Comparison of ENCODE assay signal across 1 cellular context in the genomic region with DNA sequence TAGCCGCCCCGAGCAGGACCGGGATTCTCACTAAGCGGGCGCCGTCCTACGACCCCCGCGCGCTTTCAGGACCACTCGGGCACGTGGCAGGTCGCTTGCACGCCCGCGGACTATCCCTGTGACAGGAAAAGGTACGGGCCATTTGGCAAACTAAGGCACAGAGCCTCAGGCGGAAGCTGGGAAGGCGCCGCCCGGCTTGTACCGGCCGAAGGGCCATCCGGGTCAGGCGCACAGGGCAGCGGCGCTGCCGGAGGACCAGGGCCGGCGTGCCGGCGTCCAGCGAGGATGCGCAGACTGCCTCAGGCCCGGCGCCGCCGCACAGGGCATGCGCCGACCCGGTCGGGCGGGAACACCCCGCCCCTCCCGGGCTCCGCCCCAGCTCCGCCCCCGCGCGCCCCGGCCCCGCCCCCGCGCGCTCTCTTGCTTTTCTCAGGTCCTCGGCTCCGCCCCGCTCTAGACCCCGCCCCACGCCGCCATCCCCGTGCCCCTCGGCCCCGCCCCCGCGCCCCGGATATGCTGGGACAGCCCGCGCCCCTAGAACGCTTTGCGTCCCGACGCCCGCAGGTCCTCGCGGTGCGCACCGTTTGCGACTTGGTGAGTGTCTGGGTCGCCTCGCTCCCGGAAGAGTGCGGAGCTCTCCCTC.
TF ChIP-seq lines count a peak whose summit lies in the region.

A gene (plus strand): TSS at position 539 of the 643 bp plus-strand sequence.

TF ChIP-seq in WTC11, 78 proteins besides CTCF, POLR2A, EP300 and RAD21 (continued from another document and continues in another):
- TF ChIP-seq, protein P1, sequence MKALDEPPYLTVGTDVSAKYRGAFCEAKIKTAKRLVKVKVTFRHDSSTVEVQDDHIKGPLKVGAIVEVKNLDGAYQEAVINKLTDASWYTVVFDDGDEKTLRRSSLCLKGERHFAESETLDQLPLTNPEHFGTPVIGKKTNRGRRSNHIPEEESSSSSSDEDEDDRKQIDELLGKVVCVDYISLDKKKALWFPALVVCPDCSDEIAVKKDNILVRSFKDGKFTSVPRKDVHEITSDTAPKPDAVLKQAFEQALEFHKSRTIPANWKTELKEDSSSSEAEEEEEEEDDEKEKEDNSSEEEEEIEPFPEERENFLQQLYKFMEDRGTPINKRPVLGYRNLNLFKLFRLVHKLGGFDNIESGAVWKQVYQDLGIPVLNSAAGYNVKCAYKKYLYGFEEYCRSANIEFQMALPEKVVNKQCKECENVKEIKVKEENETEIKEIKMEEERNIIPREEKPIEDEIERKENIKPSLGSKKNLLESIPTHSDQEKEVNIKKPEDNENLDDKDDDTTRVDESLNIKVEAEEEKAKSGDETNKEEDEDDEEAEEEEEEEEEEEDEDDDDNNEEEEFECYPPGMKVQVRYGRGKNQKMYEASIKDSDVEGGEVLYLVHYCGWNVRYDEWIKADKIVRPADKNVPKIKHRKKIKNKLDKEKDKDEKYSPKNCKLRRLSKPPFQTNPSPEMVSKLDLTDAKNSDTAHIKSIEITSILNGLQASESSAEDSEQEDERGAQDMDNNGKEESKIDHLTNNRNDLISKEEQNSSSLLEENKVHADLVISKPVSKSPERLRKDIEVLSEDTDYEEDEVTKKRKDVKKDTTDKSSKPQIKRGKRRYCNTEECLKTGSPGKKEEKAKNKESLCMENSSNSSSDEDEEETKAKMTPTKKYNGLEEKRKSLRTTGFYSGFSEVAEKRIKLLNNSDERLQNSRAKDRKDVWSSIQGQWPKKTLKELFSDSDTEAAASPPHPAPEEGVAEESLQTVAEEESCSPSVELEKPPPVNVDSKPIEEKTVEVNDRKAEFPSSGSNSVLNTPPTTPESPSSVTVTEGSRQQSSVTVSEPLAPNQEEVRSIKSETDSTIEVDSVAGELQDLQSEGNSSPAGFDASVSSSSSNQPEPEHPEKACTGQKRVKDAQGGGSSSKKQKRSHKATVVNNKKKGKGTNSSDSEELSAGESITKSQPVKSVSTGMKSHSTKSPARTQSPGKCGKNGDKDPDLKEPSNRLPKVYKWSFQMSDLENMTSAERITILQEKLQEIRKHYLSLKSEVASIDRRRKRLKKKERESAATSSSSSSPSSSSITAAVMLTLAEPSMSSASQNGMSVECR (CRISPR knock-in tag; IDR thresholded peaks at IDR 0.05; ENCODE audit: borderline replicate concordance), result 0 out of 2 replicates have a peak, but pooled peaks have one; percentile 47
- TF ChIP-seq RELA (CRISPR knock-in tag; IDR thresholded peaks at IDR 0.05; ENCODE audit: borderline replicate concordance) (no peak), SP1 (CRISPR knock-in tag; conservative IDR thresholded peaks at IDR 0.05) (peak; percentile 53; the same call in 1 of the 2 replicates), TEAD4 (CRISPR knock-in tag; IDR thresholded peaks at IDR 0.05) (peak; percentile 53; the same call in 1 of the 2 replicates), ZBTB21 (CRISPR knock-in tag; IDR thresholded peaks at IDR 0.05; ENCODE audit: borderline replicate concordance) (0 out of 2 replicates have a peak, but pooled peaks have one; percentile 39), NFYB (CRISPR knock-in tag; conservative IDR thresholded peaks at IDR 0.05; ENCODE audit: low read depth) (no peak), TCF7 (CRISPR knock-in tag; IDR thresholded peaks at IDR 0.05; ENCODE audit: low read depth) (no peak), SOX15 (CRISPR knock-in tag; IDR thresholded peaks at IDR 0.05) (no peak), RORB (CRISPR knock-in tag; IDR thresholded peaks at IDR 0.05) (no peak), PRRX2 (CRISPR knock-in tag; IDR thresholded peaks at IDR 0.05) (no peak), GRHL2 (CRISPR knock-in tag; IDR thresholded peaks at IDR 0.05; ENCODE audit: insufficient replicate concordance, severe bottlenecking) (no peak), ZNF671 (CRISPR knock-in tag; IDR thresholded peaks at IDR 0.05) (no peak), EMX1 (CRISPR knock-in tag; IDR thresholded peaks at IDR 0.05) (no peak), ZNF232 (CRISPR knock-in tag; IDR thresholded peaks at IDR 0.05) (0 out of 2 replicates have a peak, but pooled peaks have one; percentile 54), GABPB1 (CRISPR knock-in tag; IDR thresholded peaks at IDR 0.05) (no peak), JAZF1 (CRISPR knock-in tag; IDR thresholded peaks at IDR 0.05) (no peak), ETV6 (CRISPR knock-in tag; IDR thresholded peaks at IDR 0.05) (peak; percentile 59; the same call in 1 of the 2 replicates)
- TF ChIP-seq, protein P2, sequence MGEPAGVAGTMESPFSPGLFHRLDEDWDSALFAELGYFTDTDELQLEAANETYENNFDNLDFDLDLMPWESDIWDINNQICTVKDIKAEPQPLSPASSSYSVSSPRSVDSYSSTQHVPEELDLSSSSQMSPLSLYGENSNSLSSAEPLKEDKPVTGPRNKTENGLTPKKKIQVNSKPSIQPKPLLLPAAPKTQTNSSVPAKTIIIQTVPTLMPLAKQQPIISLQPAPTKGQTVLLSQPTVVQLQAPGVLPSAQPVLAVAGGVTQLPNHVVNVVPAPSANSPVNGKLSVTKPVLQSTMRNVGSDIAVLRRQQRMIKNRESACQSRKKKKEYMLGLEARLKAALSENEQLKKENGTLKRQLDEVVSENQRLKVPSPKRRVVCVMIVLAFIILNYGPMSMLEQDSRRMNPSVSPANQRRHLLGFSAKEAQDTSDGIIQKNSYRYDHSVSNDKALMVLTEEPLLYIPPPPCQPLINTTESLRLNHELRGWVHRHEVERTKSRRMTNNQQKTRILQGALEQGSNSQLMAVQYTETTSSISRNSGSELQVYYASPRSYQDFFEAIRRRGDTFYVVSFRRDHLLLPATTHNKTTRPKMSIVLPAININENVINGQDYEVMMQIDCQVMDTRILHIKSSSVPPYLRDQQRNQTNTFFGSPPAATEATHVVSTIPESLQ (CRISPR knock-in tag; IDR thresholded peaks at IDR 0.05), result no peak
- TF ChIP-seq, protein P3, sequence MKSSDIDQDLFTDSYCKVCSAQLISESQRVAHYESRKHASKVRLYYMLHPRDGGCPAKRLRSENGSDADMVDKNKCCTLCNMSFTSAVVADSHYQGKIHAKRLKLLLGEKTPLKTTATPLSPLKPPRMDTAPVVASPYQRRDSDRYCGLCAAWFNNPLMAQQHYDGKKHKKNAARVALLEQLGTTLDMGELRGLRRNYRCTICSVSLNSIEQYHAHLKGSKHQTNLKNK (CRISPR knock-in tag; IDR thresholded peaks at IDR 0.05), result no peak
- TF ChIP-seq, protein P4, sequence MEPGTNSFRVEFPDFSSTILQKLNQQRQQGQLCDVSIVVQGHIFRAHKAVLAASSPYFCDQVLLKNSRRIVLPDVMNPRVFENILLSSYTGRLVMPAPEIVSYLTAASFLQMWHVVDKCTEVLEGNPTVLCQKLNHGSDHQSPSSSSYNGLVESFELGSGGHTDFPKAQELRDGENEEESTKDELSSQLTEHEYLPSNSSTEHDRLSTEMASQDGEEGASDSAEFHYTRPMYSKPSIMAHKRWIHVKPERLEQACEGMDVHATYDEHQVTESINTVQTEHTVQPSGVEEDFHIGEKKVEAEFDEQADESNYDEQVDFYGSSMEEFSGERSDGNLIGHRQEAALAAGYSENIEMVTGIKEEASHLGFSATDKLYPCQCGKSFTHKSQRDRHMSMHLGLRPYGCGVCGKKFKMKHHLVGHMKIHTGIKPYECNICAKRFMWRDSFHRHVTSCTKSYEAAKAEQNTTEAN (CRISPR knock-in tag; IDR thresholded peaks at IDR 0.05), result peak; percentile 86
- TF ChIP-seq, protein P5, sequence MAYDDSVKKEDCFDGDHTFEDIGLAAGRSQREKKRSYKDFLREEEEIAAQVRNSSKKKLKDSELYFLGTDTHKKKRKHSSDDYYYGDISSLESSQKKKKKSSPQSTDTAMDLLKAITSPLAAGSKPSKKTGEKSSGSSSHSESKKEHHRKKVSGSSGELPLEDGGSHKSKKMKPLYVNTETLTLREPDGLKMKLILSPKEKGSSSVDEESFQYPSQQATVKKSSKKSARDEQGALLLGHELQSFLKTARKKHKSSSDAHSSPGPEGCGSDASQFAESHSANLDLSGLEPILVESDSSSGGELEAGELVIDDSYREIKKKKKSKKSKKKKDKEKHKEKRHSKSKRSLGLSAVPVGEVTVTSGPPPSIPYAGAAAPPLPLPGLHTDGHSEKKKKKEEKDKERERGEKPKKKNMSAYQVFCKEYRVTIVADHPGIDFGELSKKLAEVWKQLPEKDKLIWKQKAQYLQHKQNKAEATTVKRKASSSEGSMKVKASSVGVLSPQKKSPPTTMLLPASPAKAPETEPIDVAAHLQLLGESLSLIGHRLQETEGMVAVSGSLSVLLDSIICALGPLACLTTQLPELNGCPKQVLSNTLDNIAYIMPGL (CRISPR knock-in tag; IDR thresholded peaks at IDR 0.05), result no peak
- TF ChIP-seq, protein P6, sequence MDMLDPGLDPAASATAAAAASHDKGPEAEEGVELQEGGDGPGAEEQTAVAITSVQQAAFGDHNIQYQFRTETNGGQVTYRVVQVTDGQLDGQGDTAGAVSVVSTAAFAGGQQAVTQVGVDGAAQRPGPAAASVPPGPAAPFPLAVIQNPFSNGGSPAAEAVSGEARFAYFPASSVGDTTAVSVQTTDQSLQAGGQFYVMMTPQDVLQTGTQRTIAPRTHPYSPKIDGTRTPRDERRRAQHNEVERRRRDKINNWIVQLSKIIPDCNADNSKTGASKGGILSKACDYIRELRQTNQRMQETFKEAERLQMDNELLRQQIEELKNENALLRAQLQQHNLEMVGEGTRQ (CRISPR knock-in tag; IDR thresholded peaks at IDR 0.05), result 0 out of 2 replicates have a peak, but pooled peaks have one; percentile 13
- TF ChIP-seq, protein P7, sequence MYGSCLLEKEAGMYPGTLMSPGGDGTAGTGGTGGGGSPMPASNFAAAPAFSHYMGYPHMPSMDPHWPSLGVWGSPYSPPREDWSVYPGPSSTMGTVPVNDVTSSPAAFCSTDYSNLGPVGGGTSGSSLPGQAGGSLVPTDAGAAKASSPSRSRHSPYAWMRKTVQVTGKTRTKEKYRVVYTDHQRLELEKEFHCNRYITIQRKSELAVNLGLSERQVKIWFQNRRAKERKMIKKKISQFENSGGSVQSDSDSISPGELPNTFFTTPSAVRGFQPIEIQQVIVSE (CRISPR knock-in tag; IDR thresholded peaks at IDR 0.05; ENCODE audit: borderline replicate concordance), result no peak
- TF ChIP-seq, protein P8, sequence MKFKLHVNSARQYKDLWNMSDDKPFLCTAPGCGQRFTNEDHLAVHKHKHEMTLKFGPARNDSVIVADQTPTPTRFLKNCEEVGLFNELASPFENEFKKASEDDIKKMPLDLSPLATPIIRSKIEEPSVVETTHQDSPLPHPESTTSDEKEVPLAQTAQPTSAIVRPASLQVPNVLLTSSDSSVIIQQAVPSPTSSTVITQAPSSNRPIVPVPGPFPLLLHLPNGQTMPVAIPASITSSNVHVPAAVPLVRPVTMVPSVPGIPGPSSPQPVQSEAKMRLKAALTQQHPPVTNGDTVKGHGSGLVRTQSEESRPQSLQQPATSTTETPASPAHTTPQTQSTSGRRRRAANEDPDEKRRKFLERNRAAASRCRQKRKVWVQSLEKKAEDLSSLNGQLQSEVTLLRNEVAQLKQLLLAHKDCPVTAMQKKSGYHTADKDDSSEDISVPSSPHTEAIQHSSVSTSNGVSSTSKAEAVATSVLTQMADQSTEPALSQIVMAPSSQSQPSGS (CRISPR knock-in tag; IDR thresholded peaks at IDR 0.05; ENCODE audit: borderline replicate concordance, low read depth), result no peak
- TF ChIP-seq, protein P9, sequence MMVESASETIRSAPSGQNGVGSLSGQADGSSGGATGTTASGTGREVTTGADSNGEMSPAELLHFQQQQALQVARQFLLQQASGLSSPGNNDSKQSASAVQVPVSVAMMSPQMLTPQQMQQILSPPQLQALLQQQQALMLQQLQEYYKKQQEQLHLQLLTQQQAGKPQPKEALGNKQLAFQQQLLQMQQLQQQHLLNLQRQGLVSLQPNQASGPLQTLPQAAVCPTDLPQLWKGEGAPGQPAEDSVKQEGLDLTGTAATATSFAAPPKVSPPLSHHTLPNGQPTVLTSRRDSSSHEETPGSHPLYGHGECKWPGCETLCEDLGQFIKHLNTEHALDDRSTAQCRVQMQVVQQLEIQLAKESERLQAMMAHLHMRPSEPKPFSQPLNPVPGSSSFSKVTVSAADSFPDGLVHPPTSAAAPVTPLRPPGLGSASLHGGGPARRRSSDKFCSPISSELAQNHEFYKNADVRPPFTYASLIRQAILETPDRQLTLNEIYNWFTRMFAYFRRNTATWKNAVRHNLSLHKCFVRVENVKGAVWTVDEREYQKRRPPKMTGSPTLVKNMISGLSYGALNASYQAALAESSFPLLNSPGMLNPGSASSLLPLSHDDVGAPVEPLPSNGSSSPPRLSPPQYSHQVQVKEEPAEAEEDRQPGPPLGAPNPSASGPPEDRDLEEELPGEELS (CRISPR knock-in tag; IDR thresholded peaks at IDR 0.05), result peak; percentile 14; the same call in 1 of the 2 replicates
- TF ChIP-seq, protein P10, sequence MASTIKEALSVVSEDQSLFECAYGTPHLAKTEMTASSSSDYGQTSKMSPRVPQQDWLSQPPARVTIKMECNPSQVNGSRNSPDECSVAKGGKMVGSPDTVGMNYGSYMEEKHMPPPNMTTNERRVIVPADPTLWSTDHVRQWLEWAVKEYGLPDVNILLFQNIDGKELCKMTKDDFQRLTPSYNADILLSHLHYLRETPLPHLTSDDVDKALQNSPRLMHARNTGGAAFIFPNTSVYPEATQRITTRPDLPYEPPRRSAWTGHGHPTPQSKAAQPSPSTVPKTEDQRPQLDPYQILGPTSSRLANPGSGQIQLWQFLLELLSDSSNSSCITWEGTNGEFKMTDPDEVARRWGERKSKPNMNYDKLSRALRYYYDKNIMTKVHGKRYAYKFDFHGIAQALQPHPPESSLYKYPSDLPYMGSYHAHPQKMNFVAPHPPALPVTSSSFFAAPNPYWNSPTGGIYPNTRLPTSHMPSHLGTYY (CRISPR knock-in tag; IDR thresholded peaks at IDR 0.05), result no peak
- TF ChIP-seq, protein P11, sequence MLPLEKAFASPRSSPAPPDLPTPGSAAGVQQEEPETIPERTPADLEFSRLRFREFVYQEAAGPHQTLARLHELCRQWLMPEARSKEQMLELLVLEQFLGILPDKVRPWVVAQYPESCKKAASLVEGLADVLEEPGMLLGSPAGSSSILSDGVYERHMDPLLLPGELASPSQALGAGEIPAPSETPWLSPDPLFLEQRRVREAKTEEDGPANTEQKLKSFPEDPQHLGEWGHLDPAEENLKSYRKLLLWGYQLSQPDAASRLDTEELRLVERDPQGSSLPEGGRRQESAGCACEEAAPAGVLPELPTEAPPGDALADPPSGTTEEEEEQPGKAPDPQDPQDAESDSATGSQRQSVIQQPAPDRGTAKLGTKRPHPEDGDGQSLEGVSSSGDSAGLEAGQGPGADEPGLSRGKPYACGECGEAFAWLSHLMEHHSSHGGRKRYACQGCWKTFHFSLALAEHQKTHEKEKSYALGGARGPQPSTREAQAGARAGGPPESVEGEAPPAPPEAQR (CRISPR knock-in tag; IDR thresholded peaks at IDR 0.05), result no peak
